In genomic region chr6:15352229-15352628, GRCh38 we compare ENCODE assay signal across 21 cellular contexts.
DNase-seq lines count a peak whose midpoint lies in the region; ATAC-seq, FAIRE-seq and TF ChIP-seq lines count a peak whose summit lies in the region.
"Had no signal": no experiment of that assay in that cellular context is flagged by ENCODE, and none has a peak within 500 bp of the region (broad histone marks: within the 10 kb centered on the region; RNA-seq: fewer than 3 reads in every experiment).

No MANE protein-coding gene starts in this region.

- H3K27ac ChIP-seq in keratinocyte (ENCODE audit: control insufficient read depth, insufficient read depth, low read length) (peak overlapping the region; percentile 7), testis (no peak overlapping the region)
- H3K27ac ChIP-seq: brain microvascular endothelial cell, spleen, thoracic aorta had no signal

- H3K4me1 Mint-ChIP-seq in stimulated activated naive CD8-positive, alpha-beta T cell treated with anti-CD3 and anti-CD28 coated beads, Interleukin-15, Interleukin-2, amounts not matched to agents 100 ng/mL and 50 ng/mL, for 24 hours (ENCODE audit: low read depth), result peaks cover 85% of the 10 kb centered on the region
- peaks cover 88% of the 10 kb centered on the region for H3K4me1 Mint-ChIP-seq in stimulated activated naive CD8-positive, alpha-beta T cell treated with anti-CD3 and anti-CD28 coated beads, Interleukin-15, amount 100 ng/mL, for 72 hours
- peaks cover 87% of the 10 kb centered on the region for H3K4me1 Mint-ChIP-seq in WTC11

- H3K4me3 ChIP-seq in keratinocyte (ENCODE audit: control insufficient read depth in 2 of 3, extremely low read depth in 1 of 3, insufficient read depth in 2 of 3, low read depth in 1 of 3, low read length in 3 of 3) (no peak overlapping the region), testis (no peak overlapping the region)
- H3K4me3 ChIP-seq: spleen, thoracic aorta had no signal

- H3K9me3 ChIP-seq in keratinocyte (ENCODE audit: control insufficient read depth, low read depth, low read length), result no peaks in the 10 kb centered on the region
- no peaks in the 10 kb centered on the region for H3K9me3 ChIP-seq in testis
- H3K9me3 ChIP-seq: spleen, thoracic aorta had no signal

- H3K4me2 ChIP-seq in keratinocyte (ENCODE audit: control insufficient read depth, extremely low read depth, insufficient read depth, low read depth, low read length), result no peak overlapping the region

- intact Hi-C loops in testis (cut with DNase I; ENCODE audit: low total_unique reads), result no loop called here

- CTCF ChIA-PET in WTC11 (lab: Charles Lee), result interaction anchor here (0.6 to 0.9 kb wide), 2 partner anchors 8 to 140 kb away, joined by 3 to 4 read pairs; no protein-coding TSS in a partner anchor

- peaks cover 24% of the 10 kb centered on the region for H3K4me1 ChIP-seq in keratinocyte (ENCODE audit: control insufficient read depth, extremely low read depth, insufficient read depth, low read length)
- H3K4me1 ChIP-seq in testis, result peaks cover 12% of the 10 kb centered on the region

- H3K27me3 ChIP-seq in keratinocyte (ENCODE audit: control insufficient read depth, extremely low read depth, insufficient read depth, low read length) (no peaks in the 10 kb centered on the region), testis (no peaks in the 10 kb centered on the region)
- H3K27me3 ChIP-seq: brain microvascular endothelial cell, spleen had no signal

- peaks cover 0 to 7% of the 10 kb centered on the region in 2 experiments for H3K36me3 ChIP-seq in keratinocyte (ENCODE audit: control insufficient read depth in 2 of 2, extremely low read depth in 1 of 2, insufficient read depth in 2 of 2, low read length in 2 of 2)
- H3K36me3 ChIP-seq in testis (ENCODE audit: low read depth, missing control alignments), result no peaks in the 10 kb centered on the region
- H3K36me3 ChIP-seq: brain microvascular endothelial cell, spleen, thoracic aorta had no signal

- no peaks in the 10 kb centered on the region for H3K9me3 Mint-ChIP-seq in stimulated activated naive CD8-positive, alpha-beta T cell treated with anti-CD3 and anti-CD28 coated beads, Interleukin-15, Interleukin-2, amounts not matched to agents 100 ng/mL and 50 ng/mL, for 24 hours
- H3K9me3 Mint-ChIP-seq in stimulated activated naive CD8-positive, alpha-beta T cell treated with anti-CD3 and anti-CD28 coated beads, Interleukin-15, amount 100 ng/mL, for 72 hours, result no peaks in the 10 kb centered on the region
- no peaks in the 10 kb centered on the region for H3K9me3 Mint-ChIP-seq in WTC11
- H3K9me3 Mint-ChIP-seq: activated naive CD4-positive, alpha-beta T cell treated with anti-CD3 and anti-CD28 coated beads for 36 hours; activated T-cell treated with anti-CD3 and anti-CD28 coated beads, Interleukin-2, amount 50 U/mL, for 4 hours; memory B cell; stimulated activated memory B cell treated with anti-CD40 and anti-IgM and Interleukin-4, amounts not matched to agents 10 μg/mL and 1 μg/mL and 100 μg/mL, for 72 hours had no signal

- TF ChIP-seq POLR2A in testis (IDR thresholded peaks at IDR 0.05), result no peak

- DNase-seq in stimulated activated naive CD8-positive, alpha-beta T cell treated with anti-CD3 and anti-CD28 coated beads, Interleukin-15, amount 100 ng/mL, for 72 hours, result no peak
- DNase-seq in WTC11 (ENCODE audit: low spot score) (no peak), keratinocyte (ENCODE audit: low read depth, low spot score) (no peak), testis (no peak), SW480 (ENCODE audit: low spot score) (no peak), NCI-H226 (no peak)
- DNase-seq: activated naive CD4-positive, alpha-beta T cell treated with anti-CD3 and anti-CD28 coated beads for 36 hours; activated T-cell treated with anti-CD3 and anti-CD28 coated beads, Interleukin-2, amount 50 U/mL, for 4 hours; kidney glomerular epithelial cell; NCI-H1930; spleen; stimulated activated CD4-positive, alpha-beta T cell treated with anti-CD3 and anti-CD28 coated beads, Interleukin-2, amount 100 ng/mL, for 48 hours; T1000 had no signal

- H4K20me1 ChIP-seq in keratinocyte (ENCODE audit: control insufficient read depth, extremely low read depth, insufficient read depth, low read length), result peaks cover 23% of the 10 kb centered on the region

- no peak overlapping the region for H3K9ac ChIP-seq in keratinocyte (ENCODE audit: control insufficient read depth, extremely low read depth, insufficient read depth, low read length)

- dilution Hi-C loops in keratinocyte (cut with MboI; ENCODE audit: extremely low pct_ligation_motif_present, low sequenced_read_pairs), result no loop called here

- H3K36me3 Mint-ChIP-seq in stimulated activated naive CD8-positive, alpha-beta T cell treated with anti-CD3 and anti-CD28 coated beads, Interleukin-15, Interleukin-2, amounts not matched to agents 100 ng/mL and 50 ng/mL, for 24 hours (ENCODE audit: low read depth), result peaks cover 38% of the 10 kb centered on the region
- H3K36me3 Mint-ChIP-seq in WTC11, result no peaks in the 10 kb centered on the region

- 41 to 48% methylated on average over 4 of the region's 4 CpGs for WGBS in testis, 2 donors

- H3K9me1 ChIP-seq in keratinocyte (ENCODE audit: control insufficient read depth, extremely low read depth, insufficient read depth, low read length), result peaks cover 11% of the 10 kb centered on the region

- H2AFZ ChIP-seq in keratinocyte (ENCODE audit: control insufficient read depth, low read length), result no peak overlapping the region

- H3K27me3 Mint-ChIP-seq in stimulated activated naive CD8-positive, alpha-beta T cell treated with anti-CD3 and anti-CD28 coated beads, Interleukin-15, Interleukin-2, amounts not matched to agents 100 ng/mL and 50 ng/mL, for 24 hours, result no peaks in the 10 kb centered on the region
- H3K27me3 Mint-ChIP-seq in stimulated activated naive CD8-positive, alpha-beta T cell treated with anti-CD3 and anti-CD28 coated beads, Interleukin-15, amount 100 ng/mL, for 72 hours, result no peaks in the 10 kb centered on the region
- no peaks in the 10 kb centered on the region for H3K27me3 Mint-ChIP-seq in WTC11 (ENCODE audit: low read depth)
- H3K27me3 Mint-ChIP-seq: memory B cell; stimulated activated memory B cell treated with anti-CD40 and anti-IgM and Interleukin-4, amounts not matched to agents 10 μg/mL and 1 μg/mL and 100 μg/mL, for 72 hours had no signal

- TF ChIP-seq CTCF in WTC11 (IDR thresholded peaks at IDR 0.05), result no peak
- no peak for TF ChIP-seq CTCF in keratinocyte (optimal IDR thresholded peaks at IDR 0.05 in 1 of 3, IDR thresholded peaks at IDR 0.05 in 1 of 3, conservative IDR thresholded peaks at IDR 0.05 in 1 of 3; ENCODE audit: extremely low read depth in 1 of 3, insufficient read depth in 2 of 3, low read length in 3 of 3)
- no peak for TF ChIP-seq CTCF in testis (IDR thresholded peaks at IDR 0.05)

- no peak for FAIRE-seq in keratinocyte (lab: Jason Lieb, UNC)
- FAIRE-seq: colon, GM12892 had no signal

- H3K4me3 Mint-ChIP-seq in stimulated activated naive CD8-positive, alpha-beta T cell treated with anti-CD3 and anti-CD28 coated beads, Interleukin-15, Interleukin-2, amounts not matched to agents 100 ng/mL and 50 ng/mL, for 24 hours, result no peak overlapping the region
- H3K4me3 Mint-ChIP-seq in stimulated activated naive CD8-positive, alpha-beta T cell treated with anti-CD3 and anti-CD28 coated beads, Interleukin-15, amount 100 ng/mL, for 72 hours, result no peak overlapping the region
- no peak overlapping the region for H3K4me3 Mint-ChIP-seq in WTC11
- H3K4me3 Mint-ChIP-seq: activated naive CD4-positive, alpha-beta T cell treated with anti-CD3 and anti-CD28 coated beads for 36 hours; activated T-cell treated with anti-CD3 and anti-CD28 coated beads, Interleukin-2, amount 50 U/mL, for 4 hours; memory B cell; stimulated activated memory B cell treated with anti-CD40 and anti-IgM and Interleukin-4, amounts not matched to agents 10 μg/mL and 1 μg/mL and 100 μg/mL, for 72 hours had no signal

- H3K27ac Mint-ChIP-seq in stimulated activated naive CD8-positive, alpha-beta T cell treated with anti-CD3 and anti-CD28 coated beads, Interleukin-15, Interleukin-2, amounts not matched to agents 100 ng/mL and 50 ng/mL, for 24 hours, result peak overlapping the region; percentile 45
- no peak overlapping the region for H3K27ac Mint-ChIP-seq in stimulated activated naive CD8-positive, alpha-beta T cell treated with anti-CD3 and anti-CD28 coated beads, Interleukin-15, amount 100 ng/mL, for 72 hours
- H3K27ac Mint-ChIP-seq in WTC11, result peak overlapping the region; percentile 22; the same call in 1 of the 2 replicates
- H3K27ac Mint-ChIP-seq: activated naive CD4-positive, alpha-beta T cell treated with anti-CD3 and anti-CD28 coated beads for 36 hours; memory B cell; stimulated activated memory B cell treated with anti-CD40 and anti-IgM and Interleukin-4, amounts not matched to agents 10 μg/mL and 1 μg/mL and 100 μg/mL, for 72 hours had no signal

- POLR2A ChIA-PET in WTC11 (lab: Charles Lee), result no interaction called here

- H3K79me2 ChIP-seq in keratinocyte (ENCODE audit: control insufficient read depth, insufficient read depth, low read length), result peaks cover 92% of the 10 kb centered on the region

- no peak for ATAC-seq in stimulated activated naive CD8-positive, alpha-beta T cell treated with anti-CD3 and anti-CD28 coated beads, Interleukin-15, amount 100 ng/mL, for 72 hours
- ATAC-seq in WTC11 (no peak), HG03342 (IDR thresholded peaks at IDR 0.05; ENCODE audit: unreplicated experiment) (no peak)
- ATAC-seq: stimulated activated memory B cell treated with anti-CD40 and anti-IgM and Interleukin-4, amounts not matched to agents 10 μg/mL and 1 μg/mL and 100 μg/mL, for 72 hours had no signal

TF ChIP-seq in WTC11, 78 proteins besides CTCF, POLR2A, EP300 and RAD21:
- TF ChIP-seq ZNF263 (CRISPR knock-in tag; IDR thresholded peaks at IDR 0.05; ENCODE audit: low read depth) (no peak), OVOL2 (CRISPR knock-in tag; IDR thresholded peaks at IDR 0.05; ENCODE audit: borderline replicate concordance) (no peak)

Comparison
In these comparisons a context has a peak if more than half of its experiments do, and no peak if none do; other contexts are left out.
1. H3K27ac Mint-ChIP-seq: peak in stimulated activated naive CD8-positive, alpha-beta T cell treated with anti-CD3 and anti-CD28 coated beads, Interleukin-15, Interleukin-2, amounts not matched to agents 100 ng/mL and 50 ng/mL, for 24 hours (single experiment) and WTC11 (single experiment); none in stimulated activated naive CD8-positive, alpha-beta T cell treated with anti-CD3 and anti-CD28 coated beads, Interleukin-15, amount 100 ng/mL, for 72 hours (0 of 2).